Comparison of ENCODE assay signal across 10 cellular contexts in genomic region chr19:40567040-40567749, GRCh38. TPM values are rescaled to one million over a fixed set of nuclear protein-coding genes. Genes with fewer than 3 reads are reported as not detected.
A peak's percentile ranks its signal among the peaks of the same experiment; 100 is the strongest.
DNase-seq lines count a peak whose midpoint lies in the region; ATAC-seq and TF ChIP-seq lines count a peak whose summit lies in the region.
"Had no signal": no experiment of that assay in that cellular context is flagged by ENCODE, and none has a peak within 500 bp of the region (broad histone marks: within the 10 kb centered on the region; RNA-seq: fewer than 3 reads in every experiment).

No MANE protein-coding gene starts in this region.

- TF ChIP-seq POLR2A in esophagus muscularis mucosa (IDR thresholded peaks at IDR 0.05; ENCODE audit: low read depth), result no peak

- BruUV-seq in Caco-2 (replicated peaks; lab: Mats Ljungman, UMichigan), result no TSS peak

- TF ChIP-seq CTCF in Caco-2 (IDR thresholded peaks at IDR 0.05; ENCODE audit: insufficient read depth in 1 of 2, low read depth in 1 of 2, low read length in 1 of 2, severe bottlenecking in 1 of 2, unreplicated experiment in 1 of 2) (no peak), esophagus muscularis mucosa (IDR thresholded peaks at IDR 0.05) (no peak), osteocyte (IDR thresholded peaks at IDR 0.05) (no peak)

- POLR2A ChIA-PET in Caco-2 (lab: Charles Lee), result no interaction called here
- POLR2A ChIA-PET in HEK293T (lab: Yijun Ruan, JAX), result no interaction called here

- H3K27ac Mint-ChIP-seq in Caco-2 (ENCODE audit: unreplicated experiment) (no peak overlapping the region), osteocyte (ENCODE audit: unreplicated experiment) (no peak overlapping the region)
- no peak overlapping the region for H3K27ac Mint-ChIP-seq in activated T-helper 1 cell treated with anti-CD3 and anti-CD28 coated beads, Interleukin-12 subunit alpha, Interleukin-12 subunit beta, Interleukin-2, Interleukin-4 antibody, amounts not matched to agents 30 ng/mL and 10 ng/mL and 1 ng/mL, durations not matched to agents 14 hours and 24 hours and 36 hours

- 56% methylated on average over 10 of the region's 20 CpGs for WGBS in esophagus muscularis mucosa

- H3K4me1 ChIP-seq in Caco-2 (peaks cover 9% of the 10 kb centered on the region; the same call in 1 of the 2 replicates), esophagus muscularis mucosa (peaks cover 13 to 29% (median 26%) of the 10 kb centered on the region in 4 donors)

- TF ChIP-seq EP300 in esophagus muscularis mucosa (IDR thresholded peaks at IDR 0.05), result no peak

- H3K36me3 ChIP-seq in Caco-2 (ENCODE audit: control insufficient read depth, insufficient read depth, low read length) (no peaks in the 10 kb centered on the region), esophagus muscularis mucosa (no peaks in the 10 kb centered on the region)

- H3K9me3 ChIP-seq in Caco-2 (no peaks in the 10 kb centered on the region), esophagus muscularis mucosa (no peaks in the 10 kb centered on the region)

- CTCF ChIA-PET in Caco-2 (lab: Charles Lee), result interaction anchor here (0.6 kb wide), 1 partner anchor 37 kb away, joined by 3 read pairs; no protein-coding TSS in a partner anchor
- CTCF ChIA-PET in HEK293T (lab: Yijun Ruan, JAX), result no interaction called here

- H3K4me3 Mint-ChIP-seq in Caco-2 (ENCODE audit: unreplicated experiment), result peak overlapping the region; percentile 14
- peak overlapping the region; percentile 22 for H3K4me3 Mint-ChIP-seq in osteocyte (ENCODE audit: unreplicated experiment)
- H3K4me3 Mint-ChIP-seq in activated T-helper 1 cell treated with anti-CD3 and anti-CD28 coated beads, Interleukin-12 subunit alpha, Interleukin-12 subunit beta, Interleukin-2, Interleukin-4 antibody, amounts not matched to agents 30 ng/mL and 10 ng/mL and 1 ng/mL, durations not matched to agents 14 hours and 24 hours and 36 hours, result no peak overlapping the region

- H3K9me3 Mint-ChIP-seq in Caco-2 (ENCODE audit: unreplicated experiment), result peaks cover 9% of the 10 kb centered on the region
- H3K9me3 Mint-ChIP-seq in osteocyte (ENCODE audit: unreplicated experiment), result no peaks in the 10 kb centered on the region
- no peaks in the 10 kb centered on the region for H3K9me3 Mint-ChIP-seq in activated T-helper 1 cell treated with anti-CD3 and anti-CD28 coated beads, Interleukin-12 subunit alpha, Interleukin-12 subunit beta, Interleukin-2, Interleukin-4 antibody, amounts not matched to agents 30 ng/mL and 10 ng/mL and 1 ng/mL, durations not matched to agents 14 hours and 24 hours and 36 hours

- H3K27ac ChIP-seq in esophagus muscularis mucosa (replicated peaks in 1 of 4), result no peak overlapping the region

- H3K36me3 Mint-ChIP-seq in Caco-2 (ENCODE audit: insufficient read depth, unreplicated experiment) (peaks cover 5% of the 10 kb centered on the region), osteocyte (ENCODE audit: unreplicated experiment) (no peaks in the 10 kb centered on the region)
- peaks cover 2% of the 10 kb centered on the region for H3K36me3 Mint-ChIP-seq in activated T-helper 1 cell treated with anti-CD3 and anti-CD28 coated beads, Interleukin-12 subunit alpha, Interleukin-12 subunit beta, Interleukin-2, Interleukin-4 antibody, amounts not matched to agents 30 ng/mL and 10 ng/mL and 1 ng/mL, durations not matched to agents 14 hours and 24 hours and 36 hours (ENCODE audit: low read depth)

- no peak for ATAC-seq in HG03442 (IDR thresholded peaks at IDR 0.05; ENCODE audit: unreplicated experiment)
- ATAC-seq: activated CD4-positive, CD25-positive, alpha-beta regulatory T cell treated with anti-CD3 and anti-CD28 coated beads, Interleukin-2, amount 50 U/mL, for 24 hours had no signal

- peak overlapping the region; percentile 15; the same call in 1 of the 2 replicates for H3K4me3 ChIP-seq in Caco-2 (ENCODE audit: low read depth, low read length)
- peak overlapping the region; percentile 37 to 56 (median 39) for H3K4me3 ChIP-seq in esophagus muscularis mucosa

- intact Hi-C loops in Caco-2 (cut with micrococcal nuclease; ENCODE audit: unreplicated experiment), result no loop called here
- intact Hi-C loops in esophagus muscularis mucosa (cut with DNase I), result no loop called here
- intact Hi-C loops in activated T-helper 1 cell treated with anti-CD3 and anti-CD28 coated beads, Interleukin-12 subunit alpha, Interleukin-12 subunit beta, Interleukin-2, Interleukin-4 antibody, amounts not matched to agents 30 ng/mL and 10 ng/mL and 1 ng/mL, durations not matched to agents 14 hours and 24 hours and 36 hours (cut with micrococcal nuclease), result no loop called here

- H3K27me3 ChIP-seq in Caco-2 (replicated peaks; ENCODE audit: control insufficient read depth, insufficient read depth, low read length) (no peaks in the 10 kb centered on the region; the same call in 1 of the 2 replicates), esophagus muscularis mucosa (peaks cover 5 to 58% (median 32%) of the 10 kb centered on the region in 4 donors)

- H3K27me3 Mint-ChIP-seq in Caco-2 (ENCODE audit: insufficient read depth, unreplicated experiment), result peaks cover 8% of the 10 kb centered on the region
- peaks cover 43% of the 10 kb centered on the region for H3K27me3 Mint-ChIP-seq in osteocyte (ENCODE audit: unreplicated experiment)
- H3K27me3 Mint-ChIP-seq in activated T-helper 1 cell treated with anti-CD3 and anti-CD28 coated beads, Interleukin-12 subunit alpha, Interleukin-12 subunit beta, Interleukin-2, Interleukin-4 antibody, amounts not matched to agents 30 ng/mL and 10 ng/mL and 1 ng/mL, durations not matched to agents 14 hours and 24 hours and 36 hours (ENCODE audit: insufficient read depth), result peaks cover 50% of the 10 kb centered on the region

- H3K4me1 Mint-ChIP-seq in Caco-2 (ENCODE audit: low read depth, unreplicated experiment), result peaks cover 13% of the 10 kb centered on the region
- H3K4me1 Mint-ChIP-seq in osteocyte (ENCODE audit: unreplicated experiment), result peaks cover 12% of the 10 kb centered on the region
- H3K4me1 Mint-ChIP-seq in activated T-helper 1 cell treated with anti-CD3 and anti-CD28 coated beads, Interleukin-12 subunit alpha, Interleukin-12 subunit beta, Interleukin-2, Interleukin-4 antibody, amounts not matched to agents 30 ng/mL and 10 ng/mL and 1 ng/mL, durations not matched to agents 14 hours and 24 hours and 36 hours (ENCODE audit: low read depth), result peaks cover 14% of the 10 kb centered on the region

- DNase-seq in Caco-2, result no peak
- no peak for DNase-seq in HEK293T (ENCODE audit: extremely low spot score)
- no peak for DNase-seq in esophagus muscularis mucosa (ENCODE audit: extremely low spot score)
- DNase-seq in osteocyte (ENCODE audit: extremely low spot score, unreplicated experiment), result no peak
- no peak for DNase-seq in KG1 (lab: John Stamatoyannopoulos, UW)
- no peak for DNase-seq in activated T-helper 1 cell treated with anti-CD3 and anti-CD28 coated beads, Interleukin-12 subunit alpha, Interleukin-12 subunit beta, Interleukin-2, Interleukin-4 antibody, amounts not matched to agents 30 ng/mL and 10 ng/mL and 1 ng/mL, durations not matched to agents 14 hours and 24 hours and 36 hours (ENCODE audit: low spot score)
- no peak for DNase-seq in midbrain (lab: John Stamatoyannopoulos, UW)
- DNase-seq: GF-D8 had no signal

TF ChIP-seq in HEK293T, 16 proteins besides CTCF, POLR2A, EP300 and RAD21:
- TF ChIP-seq L3MBTL2 (conservative IDR thresholded peaks at IDR 0.05) (peak; percentile 32; the same call in 1 of the 2 replicates), TARDBP (IDR thresholded peaks at IDR 0.05) (no peak)

RNA-seq across cellular contexts. Expression of gene SHKBP1, which starts 9.5 kb away (rescaled TPM):
- 81.6 and 82.6 TPM in 2 replicates for total RNA-seq in Caco-2 (2022)
- total RNA-seq in esophagus muscularis mucosa, result 10 to 100 TPM; 39.5 to 82.7 (median 52.7) TPM
- 53.3 and 53.8 TPM in 2 replicates for total RNA-seq in osteocyte
- total RNA-seq in activated T-helper 1 cell treated with anti-CD3 and anti-CD28 coated beads, Interleukin-12 subunit alpha, Interleukin-12 subunit beta, Interleukin-2, Interleukin-4 antibody, amounts not matched to agents 30 ng/mL and 10 ng/mL and 1 ng/mL, durations not matched to agents 14 hours and 24 hours and 36 hours, result 102 and 113 TPM in 2 replicates

RNA-seq across cellular contexts. Expression of gene LTBP4, which starts 34.0 kb away (rescaled TPM):
- total RNA-seq in Caco-2 (2022) (25.5 and 30.8 TPM in 2 replicates), esophagus muscularis mucosa (100 to 1,000 TPM; 358 to 430 (median 397) TPM), osteocyte (85.9 and 93.6 TPM in 2 replicates)
- 107 and 116 TPM in 2 replicates for total RNA-seq in activated T-helper 1 cell treated with anti-CD3 and anti-CD28 coated beads, Interleukin-12 subunit alpha, Interleukin-12 subunit beta, Interleukin-2, Interleukin-4 antibody, amounts not matched to agents 30 ng/mL and 10 ng/mL and 1 ng/mL, durations not matched to agents 14 hours and 24 hours and 36 hours
